Comparison of ENCODE assay signal across 12 cellular contexts in the genomic region with DNA sequence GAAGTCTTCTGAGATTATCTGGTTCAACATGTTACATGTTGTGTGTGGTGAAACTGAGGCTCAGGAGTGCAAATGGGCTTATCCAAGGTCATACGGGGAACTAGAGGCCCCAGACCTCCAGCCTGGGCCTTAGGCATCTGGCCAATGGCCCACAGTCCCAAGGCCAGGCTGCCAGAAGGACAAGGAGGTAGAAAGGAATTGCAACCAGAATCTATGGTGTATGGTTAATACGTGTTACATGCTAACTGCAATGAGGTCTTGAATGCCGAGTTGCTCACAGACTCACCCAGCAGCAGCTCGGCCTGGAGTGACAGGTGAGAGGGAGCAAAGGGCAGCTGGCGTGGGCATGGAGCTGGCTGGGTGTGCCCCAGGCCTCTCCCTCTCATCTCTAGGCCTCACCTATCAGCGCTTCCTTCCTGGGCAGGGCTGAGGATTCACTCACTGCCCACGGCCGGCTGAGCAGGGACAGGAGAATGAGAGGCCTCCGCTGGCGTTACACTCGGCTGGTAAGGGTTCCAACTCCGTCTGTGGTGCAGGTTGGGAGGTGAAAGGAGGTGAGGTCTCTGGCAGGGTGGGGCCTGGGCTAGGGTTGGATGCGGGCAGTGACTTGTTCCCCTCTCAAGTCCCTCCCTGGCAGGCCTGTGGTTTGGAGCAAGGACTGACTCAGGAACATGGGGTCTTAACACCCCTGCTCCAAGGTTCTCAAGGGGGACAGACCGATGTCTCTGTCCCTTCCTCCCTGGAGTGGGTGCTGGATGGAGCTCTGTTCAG.
DNase-seq lines count a peak whose midpoint lies in the region; ATAC-seq lines count a peak whose summit lies in the region.
"Had no signal": no experiment of that assay in that cellular context is flagged by ENCODE, and none has a peak within 500 bp of the region (broad histone marks: within the 10 kb centered on the region; RNA-seq: fewer than 3 reads in every experiment).

Gene TLDC2 (plus strand): TSS at position 437 of the 771 bp plus-strand sequence. CDS start 37 bp downstream, at position 474.

- H3K9ac ChIP-seq in BLaER1 treated with 17β-estradiol and CSF1 and Interleukin-3, amounts not matched to agents 10 nM and 100 nM, result peak within 1 kb of the TSS in 10 of 11 experiments; percentile 3 to 59 (median 36); a peak in 12 of 22 replicates
- H3K9ac ChIP-seq in duodenal mucosa (ENCODE audit: low read depth in 1 of 2, low read length in 2 of 2), result peak within 1 kb of the TSS; percentile 76 to 77

- peak within 1 kb of the TSS in 9 of 11 experiments; percentile 6 to 66 (median 41); a peak in 15 of 22 replicates for H3K27ac ChIP-seq in BLaER1 treated with 17β-estradiol and CSF1 and Interleukin-3, amounts not matched to agents 10 nM and 100 nM
- H3K27ac ChIP-seq in duodenal mucosa (ENCODE audit: low read depth, low read length) (peak within 1 kb of the TSS; percentile 44), muscle layer of duodenum (ENCODE audit: low read length) (peak within 1 kb of the TSS; percentile 40)

- H3K9me3 ChIP-seq in BLaER1 treated with 17β-estradiol and CSF1 and Interleukin-3, amounts not matched to agents 10 nM and 100 nM (replicated peaks in 1 of 11), result no peaks in the 10 kb centered on the region
- H3K9me3 ChIP-seq in duodenal mucosa (ENCODE audit: control insufficient read depth in 1 of 2, low read length in 2 of 2), result no peaks in the 10 kb centered on the region
- no peaks in the 10 kb centered on the region for H3K9me3 ChIP-seq in muscle layer of duodenum (ENCODE audit: control insufficient read depth in 1 of 2, low read length in 2 of 2)

- H3K4me2 ChIP-seq in BLaER1 treated with 17β-estradiol and CSF1 and Interleukin-3, amounts not matched to agents 10 nM and 100 nM, result peak within 1 kb of the TSS; percentile 46 to 84 (median 67)

- no peaks in the 10 kb centered on the region for H3K27me3 ChIP-seq in BLaER1 treated with 17β-estradiol and CSF1 and Interleukin-3, amounts not matched to agents 10 nM and 100 nM
- H3K27me3 ChIP-seq in duodenal mucosa (ENCODE audit: control insufficient read depth in 1 of 2, insufficient read depth in 2 of 2, low read length in 2 of 2) (no peaks in the 10 kb centered on the region), muscle layer of duodenum (ENCODE audit: low read depth, low read length) (no peaks in the 10 kb centered on the region)

- no peak for ATAC-seq in GM19023 (IDR thresholded peaks at IDR 0.05; ENCODE audit: unreplicated experiment)
- ATAC-seq in HG03457 (IDR thresholded peaks at IDR 0.05; ENCODE audit: unreplicated experiment), result no peak
- ATAC-seq in HG02840 (IDR thresholded peaks at IDR 0.05; ENCODE audit: low FRiP score, unreplicated experiment), result no peak
- ATAC-seq in HG03097 (IDR thresholded peaks at IDR 0.05; ENCODE audit: low FRiP score, unreplicated experiment), result no peak

- H3K4me3 ChIP-seq in BLaER1 treated with 17β-estradiol and CSF1 and Interleukin-3, amounts not matched to agents 10 nM and 100 nM, result no peak within 1 kb of the TSS
- H3K4me3 ChIP-seq in duodenal mucosa (ENCODE audit: low read depth in 1 of 2, low read length in 2 of 2) (peak within 1 kb of the TSS; percentile 69 to 73), muscle layer of duodenum (ENCODE audit: low read depth in 1 of 2, low read length in 2 of 2) (peak within 1 kb of the TSS in 1 of 2 donors; percentile 7)

- no peaks in the 10 kb centered on the region for H3K36me3 ChIP-seq in BLaER1 treated with 17β-estradiol and CSF1 and Interleukin-3, amounts not matched to agents 10 nM and 100 nM
- H3K36me3 ChIP-seq in duodenal mucosa (ENCODE audit: control insufficient read depth in 1 of 2, insufficient read depth in 2 of 2, low read length in 2 of 2), result peaks cover 0 to 3% of the 10 kb centered on the region in 2 donors
- H3K36me3 ChIP-seq in muscle layer of duodenum (ENCODE audit: control insufficient read depth in 1 of 2, insufficient read depth in 2 of 2, low read length in 2 of 2), result no peaks in the 10 kb centered on the region

- H3K4me1 ChIP-seq in BLaER1 treated with 17β-estradiol and CSF1 and Interleukin-3, amounts not matched to agents 10 nM and 100 nM, result peaks cover 34 to 67% (median 56%) of the 10 kb centered on the region in 10 experiments
- H3K4me1 ChIP-seq in duodenal mucosa (ENCODE audit: control insufficient read depth in 1 of 2, insufficient read depth in 2 of 2, low read length in 2 of 2) (peaks cover 28 to 33% of the 10 kb centered on the region in 2 donors), muscle layer of duodenum (ENCODE audit: control insufficient read depth in 1 of 2, insufficient read depth in 2 of 2, low read length in 2 of 2) (no peaks in the 10 kb centered on the region)

- H4K20me1 ChIP-seq in BLaER1 treated with 17β-estradiol and CSF1 and Interleukin-3, amounts not matched to agents 10 nM and 100 nM, result no peaks in the 10 kb centered on the region

- peak; percentile 79 for DNase-seq in LoVo (ENCODE audit: low spot score)
- DNase-seq: activated T-cell treated with anti-CD3 and anti-CD28 coated beads, Interleukin-2, amount 50 U/mL, for 24 hours; DMS153; NCI-H1048; NCI-H2171 treated with DMSO at 0.1 percent for 48 hours had no signal

Comparison
In these comparisons a context has a peak if more than half of its experiments do, and no peak if none do; other contexts are left out.
1. H3K4me3 ChIP-seq: peak in duodenal mucosa (2 of 2); none in BLaER1 treated with 17β-estradiol and CSF1 and Interleukin-3, amounts not matched to agents 10 nM and 100 nM (0 of 10).
2. Peak in every context shown above with its lines, with median percentiles within 50 percentile points of each other: H3K27ac ChIP-seq.